ENCODE assay signal across 14 cellular contexts in genomic region chr1:7177438-7178126, GRCh38.
"Had no signal": no experiment of that assay in that cellular context is flagged by ENCODE, and none has a peak within 500 bp of the region (broad histone marks: within the 10 kb centered on the region; RNA-seq: fewer than 3 reads in every experiment).

No MANE protein-coding gene starts in this region.

- H3K27ac ChIP-seq: dorsolateral prefrontal cortex, esophagus squamous epithelium, neutrophil, right atrium auricular region, tibial artery, vagina had no signal

- H3K4me1 ChIP-seq: esophagus squamous epithelium, vagina had no signal

- H3K36me3 ChIP-seq: esophagus squamous epithelium, neutrophil, right atrium auricular region, tibial artery, vagina had no signal

- DNase-seq: activated CD4-positive, alpha-beta T cell treated with anti-CD3 and anti-CD28 coated beads for 1 hour; activated CD4-positive, alpha-beta T cell treated with anti-CD3 and anti-CD28 coated beads, Interleukin-2, amount 50 U/mL, for 48 hours; activated CD8-positive, alpha-beta memory T cell treated with anti-CD3 and anti-CD28 coated beads, Interleukin-2, amount 50 U/mL, for 4 hours; aorta; dorsolateral prefrontal cortex; esophagus squamous epithelium; foreskin fibroblast; left ventricle myocardium superior; small intestine; tibial artery had no signal

- ATAC-seq: left ventricle myocardium superior had no signal

- H3K9me3 ChIP-seq: vagina had no signal

- H3K4me3 ChIP-seq: dorsolateral prefrontal cortex, esophagus squamous epithelium, right atrium auricular region, tibial artery, vagina had no signal

- FAIRE-seq: keratinocyte, small intestine had no signal

- H3K27me3 ChIP-seq: dorsolateral prefrontal cortex, right atrium auricular region, vagina had no signal
